In genomic region chr9:20043035-20043434, GRCh38 we compare ENCODE assay signal across 10 cellular contexts.
DNase-seq lines count a peak whose midpoint lies in the region; ATAC-seq lines count a peak whose summit lies in the region.
"Had no signal": no experiment of that assay in that cellular context is flagged by ENCODE, and none has a peak within 500 bp of the region (broad histone marks: within the 10 kb centered on the region; RNA-seq: fewer than 3 reads in every experiment).

No MANE protein-coding gene starts in this region.

- no peaks in the 10 kb centered on the region for H3K36me3 Mint-ChIP-seq in T-helper 17 cell (ENCODE audit: low read depth)

- peak overlapping the region; percentile 86 for H3K4me3 Mint-ChIP-seq in T-helper 17 cell
- peak overlapping the region; percentile 68 to 78 for H3K4me3 Mint-ChIP-seq in stimulated activated naive CD8-positive, alpha-beta T cell treated with anti-CD3 and anti-CD28 coated beads, Interleukin-15, amount 100 ng/mL, for 72 hours

- DNase-seq in stimulated activated CD4-positive, alpha-beta T cell treated with anti-CD3 and anti-CD28 coated beads, Interleukin-15, amount 100 ng/mL, for 24 hours = peak; percentile 14
- DNase-seq in stimulated activated CD4-positive, alpha-beta T cell treated with anti-CD3 and anti-CD28 coated beads, Interleukin-12 subunit alpha, Interleukin-12 subunit beta, amount 100 ng/mL, for 4 hours = no peak
- DNase-seq in T-helper 17 cell = no peak
- no peak for DNase-seq in stimulated activated naive CD8-positive, alpha-beta T cell treated with anti-CD3 and anti-CD28 coated beads, Interleukin-15, amount 100 ng/mL, for 72 hours
- no peak for DNase-seq in NCI-H1417 (lab: John Stamatoyannopoulos, UW)
- DNase-seq in NCI-H2196 (lab: John Stamatoyannopoulos, UW; ENCODE audit: unreplicated experiment) = no peak
- no peak for DNase-seq in T-helper 9 cell
- DNase-seq: heart left ventricle, NCI-H526 treated with DMSO at 0.1 percent for 48 hours had no signal

- no peaks in the 10 kb centered on the region for H3K9me3 Mint-ChIP-seq in stimulated activated naive CD8-positive, alpha-beta T cell treated with anti-CD3 and anti-CD28 coated beads, Interleukin-15, amount 100 ng/mL, for 72 hours

- peak overlapping the region; percentile 80 for H3K27ac Mint-ChIP-seq in T-helper 17 cell
- H3K27ac Mint-ChIP-seq in stimulated activated naive CD8-positive, alpha-beta T cell treated with anti-CD3 and anti-CD28 coated beads, Interleukin-15, amount 100 ng/mL, for 72 hours = peak overlapping the region; percentile 81 to 87

- peaks cover 20% of the 10 kb centered on the region for H3K4me1 Mint-ChIP-seq in T-helper 17 cell
- peaks cover 46% of the 10 kb centered on the region for H3K4me1 Mint-ChIP-seq in stimulated activated naive CD8-positive, alpha-beta T cell treated with anti-CD3 and anti-CD28 coated beads, Interleukin-15, amount 100 ng/mL, for 72 hours

- H3K27me3 Mint-ChIP-seq in T-helper 17 cell = no peaks in the 10 kb centered on the region
- H3K27me3 Mint-ChIP-seq in stimulated activated naive CD8-positive, alpha-beta T cell treated with anti-CD3 and anti-CD28 coated beads, Interleukin-15, amount 100 ng/mL, for 72 hours = no peaks in the 10 kb centered on the region

- H3K9me3 ChIP-seq in T-helper 17 cell (ENCODE audit: control insufficient read depth, low read length, poor library complexity, severe bottlenecking) = no peaks in the 10 kb centered on the region
- H3K9me3 ChIP-seq: heart left ventricle had no signal

- ATAC-seq in HG02852 (IDR thresholded peaks at IDR 0.05; ENCODE audit: unreplicated experiment) (peak; percentile 66), T-helper 17 cell (peak; percentile 65)
- peak; percentile 81 for ATAC-seq in stimulated activated naive CD8-positive, alpha-beta T cell treated with anti-CD3 and anti-CD28 coated beads, Interleukin-15, amount 100 ng/mL, for 72 hours
- ATAC-seq: heart left ventricle had no signal
